8 cellular contexts compared by ENCODE assay signal in genomic region chr19:40806385-40807146, GRCh38. TPM values are rescaled to one million over a fixed set of nuclear protein-coding genes. Genes with fewer than 3 reads are reported as not detected.
DNase-seq lines count a peak whose midpoint lies in the region; TF ChIP-seq lines count a peak whose summit lies in the region.

No MANE protein-coding gene starts in this region.

- H3K36me3 ChIP-seq in OCI-LY3 (replicated peaks; ENCODE audit: low read depth, low read length): peaks cover 69% of the 10 kb centered on the region
- peaks cover 0 to 48% (median 6%) of the 10 kb centered on the region in 3 donors for H3K36me3 ChIP-seq in esophagus squamous epithelium
- H3K36me3 ChIP-seq in muscle layer of colon (ENCODE audit: insufficient read depth, low read length): peaks cover 37% of the 10 kb centered on the region

- intact Hi-C loops in activated T-helper 1 cell treated with anti-CD3 and anti-CD28 coated beads, Interleukin-12 subunit alpha, Interleukin-12 subunit beta, Interleukin-2, Interleukin-4 antibody, amounts not matched to agents 30 ng/mL and 10 ng/mL and 1 ng/mL, durations not matched to agents 14 hours and 24 hours and 36 hours (cut with micrococcal nuclease): loop anchor here (1.0 kb wide), 4 partner anchors 8 to 143 kb away; partner anchors contain the start of gene ACTMAP
- intact Hi-C loops in esophagus squamous epithelium (cut with DNase I): no loop called here

- H3K9ac ChIP-seq in OCI-LY3 (ENCODE audit: low read length) (no peak overlapping the region), muscle layer of colon (ENCODE audit: low read length) (no peak overlapping the region)

- H3K9me3 ChIP-seq in OCI-LY3 (ENCODE audit: insufficient read depth, low read length) (no peaks in the 10 kb centered on the region), esophagus squamous epithelium (no peaks in the 10 kb centered on the region), muscle layer of colon (ENCODE audit: low read length) (no peaks in the 10 kb centered on the region)

- no peak for TF ChIP-seq POLR2A in esophagus squamous epithelium (IDR thresholded peaks at IDR 0.05)

- peak; percentile 79 for DNase-seq in A172 (ENCODE audit: low spot score)
- peak; percentile 84 for DNase-seq in GM20000 (ENCODE audit: low spot score)
- peak; percentile 74 for DNase-seq in activated T-helper 1 cell treated with anti-CD3 and anti-CD28 coated beads, Interleukin-12 subunit alpha, Interleukin-12 subunit beta, Interleukin-2, Interleukin-4 antibody, amounts not matched to agents 30 ng/mL and 10 ng/mL and 1 ng/mL, durations not matched to agents 14 hours and 24 hours and 36 hours (ENCODE audit: low spot score)
- peak; percentile 38 for DNase-seq in esophagus squamous epithelium (lab: John Stamatoyannopoulos, UW)
- peak; percentile 35 to 52 for DNase-seq in stimulated activated CD8-positive, alpha-beta memory T cell treated with anti-CD3 and anti-CD28 coated beads, Interleukin-4, amount 100 ng/mL, for 4 hours (ENCODE audit: low read depth in 2 of 2, low spot score in 1 of 2)
- no peak for DNase-seq in OCI-M2 (lab: John Stamatoyannopoulos, UW; ENCODE audit: unreplicated experiment)

- peaks cover 81% of the 10 kb centered on the region for H4K20me1 ChIP-seq in OCI-LY3 (ENCODE audit: insufficient read depth, low read length)

- no peak overlapping the region for H3K27ac ChIP-seq in OCI-LY3 (ENCODE audit: low read length)
- H3K27ac ChIP-seq in esophagus squamous epithelium: peak overlapping the region; percentile 55 to 98 (median 86)
- H3K27ac ChIP-seq in muscle layer of colon (ENCODE audit: low read depth, low read length): peak overlapping the region; percentile 45

- TF ChIP-seq CTCF in GM20000 (IDR thresholded peaks at IDR 0.05; ENCODE audit: extremely low read depth, missing control alignments) (peak; percentile 77), OCI-LY3 (IDR thresholded peaks at IDR 0.05; ENCODE audit: low read depth, low read length) (peak; percentile 76), esophagus squamous epithelium (IDR thresholded peaks at IDR 0.05) (peak; percentile 78 to 90 (median 82))

- H3K4me1 Mint-ChIP-seq in activated T-helper 1 cell treated with anti-CD3 and anti-CD28 coated beads, Interleukin-12 subunit alpha, Interleukin-12 subunit beta, Interleukin-2, Interleukin-4 antibody, amounts not matched to agents 30 ng/mL and 10 ng/mL and 1 ng/mL, durations not matched to agents 14 hours and 24 hours and 36 hours (ENCODE audit: low read depth): peaks cover 82% of the 10 kb centered on the region

- no peaks in the 10 kb centered on the region for H3K27me3 Mint-ChIP-seq in activated T-helper 1 cell treated with anti-CD3 and anti-CD28 coated beads, Interleukin-12 subunit alpha, Interleukin-12 subunit beta, Interleukin-2, Interleukin-4 antibody, amounts not matched to agents 30 ng/mL and 10 ng/mL and 1 ng/mL, durations not matched to agents 14 hours and 24 hours and 36 hours (ENCODE audit: insufficient read depth)

- H3K27ac Mint-ChIP-seq in activated T-helper 1 cell treated with anti-CD3 and anti-CD28 coated beads, Interleukin-12 subunit alpha, Interleukin-12 subunit beta, Interleukin-2, Interleukin-4 antibody, amounts not matched to agents 30 ng/mL and 10 ng/mL and 1 ng/mL, durations not matched to agents 14 hours and 24 hours and 36 hours: peak overlapping the region; percentile 98

- H3K4me1 ChIP-seq in OCI-LY3 (ENCODE audit: low read length): peaks cover 38% of the 10 kb centered on the region
- H3K4me1 ChIP-seq in esophagus squamous epithelium: peaks cover 69 to 97% (median 85%) of the 10 kb centered on the region in 3 donors
- H3K4me1 ChIP-seq in muscle layer of colon (ENCODE audit: insufficient read depth, low read length): peaks cover 74% of the 10 kb centered on the region

- H3K79me2 ChIP-seq in OCI-LY3 (ENCODE audit: low read length): peaks cover 56% of the 10 kb centered on the region

- no peak overlapping the region for H2AFZ ChIP-seq in OCI-LY3 (ENCODE audit: low read depth, low read length)

- WGBS in esophagus squamous epithelium, 2 donors: 32% methylated on average over 19 to 25 of the region's 26 CpGs

- H3K4me2 ChIP-seq in OCI-LY3 (ENCODE audit: low read length): no peak overlapping the region

- H3K4me3 Mint-ChIP-seq in activated T-helper 1 cell treated with anti-CD3 and anti-CD28 coated beads, Interleukin-12 subunit alpha, Interleukin-12 subunit beta, Interleukin-2, Interleukin-4 antibody, amounts not matched to agents 30 ng/mL and 10 ng/mL and 1 ng/mL, durations not matched to agents 14 hours and 24 hours and 36 hours: peak overlapping the region; percentile 97

- peaks cover 48% of the 10 kb centered on the region for H3K36me3 Mint-ChIP-seq in activated T-helper 1 cell treated with anti-CD3 and anti-CD28 coated beads, Interleukin-12 subunit alpha, Interleukin-12 subunit beta, Interleukin-2, Interleukin-4 antibody, amounts not matched to agents 30 ng/mL and 10 ng/mL and 1 ng/mL, durations not matched to agents 14 hours and 24 hours and 36 hours (ENCODE audit: low read depth)

- no peak overlapping the region for H3K4me3 ChIP-seq in OCI-LY3 (ENCODE audit: low read length)
- H3K4me3 ChIP-seq in esophagus squamous epithelium: peak overlapping the region in 2 of 4 donors; percentile 14 to 42
- H3K4me3 ChIP-seq in muscle layer of colon (ENCODE audit: low read depth in 1 of 2, low read length in 2 of 2): no peak overlapping the region

- H3K9me3 Mint-ChIP-seq in activated T-helper 1 cell treated with anti-CD3 and anti-CD28 coated beads, Interleukin-12 subunit alpha, Interleukin-12 subunit beta, Interleukin-2, Interleukin-4 antibody, amounts not matched to agents 30 ng/mL and 10 ng/mL and 1 ng/mL, durations not matched to agents 14 hours and 24 hours and 36 hours: no peaks in the 10 kb centered on the region

- H3K27me3 ChIP-seq in OCI-LY3 (ENCODE audit: low read depth, low read length): no peaks in the 10 kb centered on the region
- H3K27me3 ChIP-seq in esophagus squamous epithelium: no peaks in the 10 kb centered on the region
- H3K27me3 ChIP-seq in muscle layer of colon (ENCODE audit: control insufficient read depth in 1 of 2, insufficient read depth in 2 of 2, low read length in 2 of 2): no peaks in the 10 kb centered on the region

RNA-seq across cellular contexts. Expression of gene EGLN2, which starts 7.6 kb away (rescaled TPM):
- 80.0 and 123 TPM in 2 replicates for total RNA-seq in A172 (2014; rRNA removed; shearing (Covaris generic))
- total RNA-seq in activated T-helper 1 cell treated with anti-CD3 and anti-CD28 coated beads, Interleukin-12 subunit alpha, Interleukin-12 subunit beta, Interleukin-2, Interleukin-4 antibody, amounts not matched to agents 30 ng/mL and 10 ng/mL and 1 ng/mL, durations not matched to agents 14 hours and 24 hours and 36 hours: 100 and 104 TPM in 2 replicates
- total RNA-seq in esophagus squamous epithelium: 10 to 100 TPM; 30.3 to 50.9 (median 33.0) TPM

RNA-seq across cellular contexts. Expression of gene RAB4B, which starts 28.5 kb away (rescaled TPM):
- 10.3 and 19.9 TPM in 2 replicates for total RNA-seq in A172 (2014; rRNA removed; shearing (Covaris generic))
- total RNA-seq in activated T-helper 1 cell treated with anti-CD3 and anti-CD28 coated beads, Interleukin-12 subunit alpha, Interleukin-12 subunit beta, Interleukin-2, Interleukin-4 antibody, amounts not matched to agents 30 ng/mL and 10 ng/mL and 1 ng/mL, durations not matched to agents 14 hours and 24 hours and 36 hours: 40.6 and 45.5 TPM in 2 replicates
- 10 to 100 TPM; 15.2 to 37.0 (median 20.5) TPM for total RNA-seq in esophagus squamous epithelium

RNA-seq across cellular contexts. Expression of gene MIA, which starts 31.2 kb away (rescaled TPM):
- not detected in 2 replicates for total RNA-seq in A172 (2014; rRNA removed; shearing (Covaris generic))
- total RNA-seq in activated T-helper 1 cell treated with anti-CD3 and anti-CD28 coated beads, Interleukin-12 subunit alpha, Interleukin-12 subunit beta, Interleukin-2, Interleukin-4 antibody, amounts not matched to agents 30 ng/mL and 10 ng/mL and 1 ng/mL, durations not matched to agents 14 hours and 24 hours and 36 hours: 0.91 TPM in 1 of 2 replicates, not detected in the other
- total RNA-seq in esophagus squamous epithelium: 1 to 10 TPM in 1 of 4 donors, not detected in 3; 3.7 TPM

RNA-seq across cellular contexts. Expression of gene CYP2A6, which starts 43.7 kb away (rescaled TPM):
- not detected in 2 replicates for total RNA-seq in A172 (2014; rRNA removed; shearing (Covaris generic))
- total RNA-seq in activated T-helper 1 cell treated with anti-CD3 and anti-CD28 coated beads, Interleukin-12 subunit alpha, Interleukin-12 subunit beta, Interleukin-2, Interleukin-4 antibody, amounts not matched to agents 30 ng/mL and 10 ng/mL and 1 ng/mL, durations not matched to agents 14 hours and 24 hours and 36 hours: not detected in 2 replicates
- not detected for total RNA-seq in esophagus squamous epithelium

RNA-seq across cellular contexts. Expression of gene SNRPA, which starts 55.6 kb away (rescaled TPM):
- total RNA-seq in A172 (2014; rRNA removed; shearing (Covaris generic)): 64.7 and 87.9 TPM in 2 replicates
- 243 and 245 TPM in 2 replicates for total RNA-seq in activated T-helper 1 cell treated with anti-CD3 and anti-CD28 coated beads, Interleukin-12 subunit alpha, Interleukin-12 subunit beta, Interleukin-2, Interleukin-4 antibody, amounts not matched to agents 30 ng/mL and 10 ng/mL and 1 ng/mL, durations not matched to agents 14 hours and 24 hours and 36 hours
- total RNA-seq in esophagus squamous epithelium: 10 to 100 TPM; 45.0 to 79.5 (median 51.0) TPM
